Comparison of ENCODE assay signal across 16 cellular contexts in genomic region chr20:46411637-46412036, GRCh38.
"Had no signal": no experiment of that assay in that cellular context is flagged by ENCODE, and none has a peak within 500 bp of the region (broad histone marks: within the 10 kb centered on the region; RNA-seq: fewer than 3 reads in every experiment).

No MANE protein-coding gene starts in this region.

- H3K79me2 ChIP-seq: parathyroid adenoma had no signal

- H3K4me3 ChIP-seq: left lung, right atrium auricular region, right lobe of liver, smooth muscle cell, tibial nerve, uterus had no signal

- H3K27me3 ChIP-seq: left lung, right atrium auricular region, right lobe of liver, tibial nerve, uterus had no signal

- H3K9me3 Mint-ChIP-seq: immature natural killer cell; neural crest cell; stimulated activated naive CD8-positive, alpha-beta T cell treated with anti-CD3 and anti-CD28 coated beads, Interleukin-15, amount 100 ng/mL, for 72 hours; type B pancreatic cell had no signal

- H3K9me3 ChIP-seq: left lung, lower lobe of right lung, neutrophil, right lobe of liver, tibial nerve, uterus had no signal

- H3K27ac ChIP-seq: left lung, lower lobe of right lung, neutrophil, parathyroid adenoma, right atrium auricular region, right lobe of liver, uterus had no signal

- H3K27ac Mint-ChIP-seq: stimulated activated memory B cell treated with anti-CD40 and anti-IgM and Interleukin-4, amounts not matched to agents 10 μg/mL and 1 μg/mL and 100 μg/mL, for 72 hours had no signal

- FAIRE-seq: islet of Langerhans, kidney had no signal

- H2AFZ ChIP-seq: parathyroid adenoma had no signal

- H3K4me1 ChIP-seq: uterus had no signal

- H3K9ac ChIP-seq: parathyroid adenoma had no signal

- H3K4me2 ChIP-seq: smooth muscle cell had no signal

- H3K36me3 ChIP-seq: left lung, lower lobe of right lung, neutrophil, right atrium auricular region, right lobe of liver, tibial nerve, uterus had no signal

- H3K36me3 Mint-ChIP-seq: immature natural killer cell; stimulated activated memory B cell treated with anti-CD40 and anti-IgM and Interleukin-4, amounts not matched to agents 10 μg/mL and 1 μg/mL and 100 μg/mL, for 72 hours; type B pancreatic cell had no signal
